Comparison of ENCODE assay signal across 8 cellular contexts in the genomic region with DNA sequence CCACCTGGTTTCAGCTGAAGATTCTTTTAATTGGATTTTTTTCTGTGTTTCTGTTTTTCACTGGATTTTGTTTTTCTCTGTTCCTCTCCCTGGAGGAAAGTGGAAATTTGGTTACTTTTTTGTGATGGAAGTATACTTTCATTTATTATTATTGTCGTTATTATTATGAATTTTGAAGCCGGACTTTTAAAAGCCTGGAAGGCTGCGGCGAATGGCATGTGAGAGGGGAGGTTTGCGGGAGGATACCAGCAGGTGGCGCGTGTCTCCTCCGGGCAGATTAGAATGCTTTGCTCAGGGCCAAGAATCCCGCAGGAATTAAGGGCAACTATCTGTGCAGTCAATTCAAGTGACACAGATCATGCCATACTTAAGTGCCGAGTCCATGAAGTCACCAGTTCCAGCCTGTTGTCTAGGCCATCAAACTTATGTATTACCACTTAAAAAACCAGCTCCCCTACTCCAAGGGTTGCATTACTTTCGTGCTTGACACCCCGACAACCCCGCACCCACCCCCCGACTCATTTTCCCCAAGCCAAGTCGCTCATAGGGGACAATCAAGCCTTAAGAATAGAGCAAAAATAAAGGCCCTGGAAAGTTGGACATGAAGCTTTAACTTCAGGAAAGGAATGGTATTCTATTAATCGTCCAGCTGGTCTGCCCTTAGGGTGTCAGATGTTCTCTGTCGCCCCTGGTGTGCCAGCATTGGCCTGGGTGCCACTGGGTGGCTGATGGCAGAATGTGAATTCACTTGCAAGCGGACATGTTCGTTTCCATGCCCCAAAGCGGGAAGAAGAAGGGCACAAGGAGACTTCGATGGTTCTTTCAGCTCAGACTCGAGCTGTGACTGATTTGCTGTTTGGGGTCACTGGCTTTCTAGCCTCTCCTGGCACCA. TPM values are rescaled to one million over a fixed set of nuclear protein-coding genes. Genes with fewer than 3 reads are reported as not detected.
A peak's percentile ranks its signal among the peaks of the same experiment; 100 is the strongest.
DNase-seq lines count a peak whose midpoint lies in the region; ATAC-seq and TF ChIP-seq lines count a peak whose summit lies in the region.

No MANE protein-coding gene starts in this region.

- TF ChIP-seq CTCF in GM12865 (IDR thresholded peaks at IDR 0.05; ENCODE audit: insufficient read depth, low read depth, low read length, missing control alignments) (peak; percentile 90), brain microvascular endothelial cell (IDR thresholded peaks at IDR 0.05; ENCODE audit: low read depth, low read length, missing control alignments) (peak; percentile 95)

- H3K27me3 ChIP-seq in brain microvascular endothelial cell (replicated peaks): no peaks in the 10 kb centered on the region
- no peaks in the 10 kb centered on the region for H3K27me3 ChIP-seq in skeletal muscle tissue (ENCODE audit: control insufficient read depth in 3 of 3, insufficient read depth in 3 of 3, low read length in 3 of 3)

- ATAC-seq in GM21526 (IDR thresholded peaks at IDR 0.05; ENCODE audit: low FRiP score, unreplicated experiment) (no peak), GM21515 (IDR thresholded peaks at IDR 0.05; ENCODE audit: unreplicated experiment) (no peak)

- H3K27ac ChIP-seq in brain microvascular endothelial cell (no peak overlapping the region), skeletal muscle tissue (ENCODE audit: low read depth, low read length) (no peak overlapping the region)

- H3K9me3 ChIP-seq in skeletal muscle tissue (ENCODE audit: control insufficient read depth in 3 of 3, low read length in 3 of 3): no peaks in the 10 kb centered on the region

- no peaks in the 10 kb centered on the region for H3K36me3 ChIP-seq in brain microvascular endothelial cell (replicated peaks)
- no peaks in the 10 kb centered on the region for H3K36me3 ChIP-seq in skeletal muscle tissue (ENCODE audit: control insufficient read depth in 3 of 3, insufficient read depth in 3 of 3, low read length in 3 of 3)

- H3K4me3 ChIP-seq in GM12865 (ENCODE audit: low read depth, low read length) (peak overlapping the region; percentile 98), brain microvascular endothelial cell (ENCODE audit: low read depth, low read length) (peak overlapping the region; percentile 91), skeletal muscle tissue (ENCODE audit: low read length in 3 of 3) (peak overlapping the region; percentile 81 to 85 (median 82))

- DNase-seq in GM12865 (ENCODE audit: low read depth) (peak; percentile 76), NCI-H146 (lab: John Stamatoyannopoulos, UW) (peak; percentile 71), T-helper 9 cell (peak; percentile 64), brain microvascular endothelial cell (peak; percentile 78), iPS-NIHi11 (ENCODE audit: low spot score) (peak; percentile 69)

- peak overlapping the region; percentile 28 to 79 (median 69) for H3K9ac ChIP-seq in skeletal muscle tissue (ENCODE audit: low read depth in 1 of 3, low read length in 3 of 3)

- in situ Hi-C loops in brain microvascular endothelial cell (cut with HindIII; ENCODE audit: low pct_ligation_motif_present, low sequenced_read_pairs): no loop called here

- peaks cover 17 to 20% (median 20%) of the 10 kb centered on the region in 3 donors for H3K4me1 ChIP-seq in skeletal muscle tissue (ENCODE audit: control insufficient read depth in 3 of 3, insufficient read depth in 3 of 3, low read length in 3 of 3)

RNA-seq across cellular contexts. Expression of a gene that starts 1.3 kb away (rescaled TPM):
- 17.7 TPM for total RNA-seq in skeletal muscle tissue
